Comparison of ENCODE assay signal across 2 cellular contexts in genomic region chr13:42011601-42012401, GRCh38.
TF ChIP-seq lines count a peak whose summit lies in the region.

No MANE protein-coding gene starts in this region.

TF ChIP-seq in K562, 482 proteins besides CTCF, POLR2A, EP300 and RAD21 (continued from another document):
- no peak for TF ChIP-seq ZKSCAN8 (CRISPR knock-in tag; IDR thresholded peaks at IDR 0.05)
- TF ChIP-seq ZNF77 (CRISPR knock-in tag; IDR thresholded peaks at IDR 0.05), result no peak
- no peak for TF ChIP-seq MECOM (CRISPR knock-in tag; IDR thresholded peaks at IDR 0.05)
- no peak for TF ChIP-seq NBN (IDR thresholded peaks at IDR 0.05; ENCODE audit: low read depth)
- TF ChIP-seq PCBP1 (IDR thresholded peaks at IDR 0.05; ENCODE audit: low read depth, low read length, poor library complexity, severe bottlenecking), result no peak
- TF ChIP-seq LEF1 (IDR thresholded peaks at IDR 0.05), result no peak
- no peak for TF ChIP-seq ZNF146 (CRISPR knock-in tag; IDR thresholded peaks at IDR 0.05; ENCODE audit: unreplicated experiment)
- TF ChIP-seq, protein P1, sequence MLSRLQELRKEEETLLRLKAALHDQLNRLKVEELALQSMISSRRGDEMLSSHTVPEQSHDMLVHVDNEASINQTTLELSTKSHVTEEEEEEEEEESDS (CRISPR knock-in tag; IDR thresholded peaks at IDR 0.05), result no peak

TF ChIP-seq in SK-N-SH treated with all-trans-retinoic acid at 6 μM for 48 hours, 23 proteins besides CTCF, POLR2A, EP300 and RAD21 (continued from another document):
- TF ChIP-seq, protein P2, sequence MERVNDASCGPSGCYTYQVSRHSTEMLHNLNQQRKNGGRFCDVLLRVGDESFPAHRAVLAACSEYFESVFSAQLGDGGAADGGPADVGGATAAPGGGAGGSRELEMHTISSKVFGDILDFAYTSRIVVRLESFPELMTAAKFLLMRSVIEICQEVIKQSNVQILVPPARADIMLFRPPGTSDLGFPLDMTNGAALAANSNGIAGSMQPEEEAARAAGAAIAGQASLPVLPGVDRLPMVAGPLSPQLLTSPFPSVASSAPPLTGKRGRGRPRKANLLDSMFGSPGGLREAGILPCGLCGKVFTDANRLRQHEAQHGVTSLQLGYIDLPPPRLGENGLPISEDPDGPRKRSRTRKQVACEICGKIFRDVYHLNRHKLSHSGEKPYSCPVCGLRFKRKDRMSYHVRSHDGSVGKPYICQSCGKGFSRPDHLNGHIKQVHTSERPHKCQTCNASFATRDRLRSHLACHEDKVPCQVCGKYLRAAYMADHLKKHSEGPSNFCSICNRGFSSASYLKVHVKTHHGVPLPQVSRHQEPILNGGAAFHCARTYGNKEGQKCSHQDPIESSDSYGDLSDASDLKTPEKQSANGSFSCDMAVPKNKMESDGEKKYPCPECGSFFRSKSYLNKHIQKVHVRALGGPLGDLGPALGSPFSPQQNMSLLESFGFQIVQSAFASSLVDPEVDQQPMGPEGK (CRISPR knock-in tag; IDR thresholded peaks at IDR 0.05; ENCODE audit: borderline replicate concordance), result no peak
- TF ChIP-seq BACH2 (CRISPR knock-in tag; IDR thresholded peaks at IDR 0.05; ENCODE audit: borderline replicate concordance) (no peak), CREB5 (CRISPR knock-in tag; IDR thresholded peaks at IDR 0.05; ENCODE audit: low read depth) (no peak)
